ENCODE assay signal across 26 cellular contexts in genomic region chr5:51521583-51521982, GRCh38.
"Had no signal": no experiment of that assay in that cellular context is flagged by ENCODE, and none has a peak within 500 bp of the region (broad histone marks: within the 10 kb centered on the region; RNA-seq: fewer than 3 reads in every experiment).

No MANE protein-coding gene starts in this region.

- H3K4me3 Mint-ChIP-seq: effector memory CD8-positive, alpha-beta T cell; memory B cell; naive B cell; natural killer cell treated with Interleukin-12 subunit alpha and Interleukin-12 subunit beta and Interleukin-15 and Interleukin-18, amount 100 ng/mL, for 72 hours; neural crest cell; stimulated activated effector memory CD8-positive, alpha-beta T cell treated with anti-CD3 and anti-CD28 coated beads, Interleukin-12 subunit alpha, Interleukin-12 subunit beta, amount 100 ng/mL, for 72 hours had no signal

- H3K4me1 Mint-ChIP-seq: memory B cell; naive B cell; neural crest cell; stimulated activated effector memory CD8-positive, alpha-beta T cell treated with anti-CD3 and anti-CD28 coated beads, Interleukin-12 subunit alpha, Interleukin-12 subunit beta, amount 100 ng/mL, for 72 hours had no signal

- H3K27ac ChIP-seq: esophagus squamous epithelium, neutrophil, parathyroid adenoma, right atrium auricular region, stomach, thyroid gland, upper lobe of left lung, uterus had no signal

- H3K27me3 ChIP-seq: esophagus squamous epithelium, neutrophil, right atrium auricular region, stomach, thyroid gland, upper lobe of left lung, uterus had no signal

- H3K4me3 ChIP-seq: esophagus squamous epithelium, lung, mucosa of descending colon, right atrium auricular region, stomach, thyroid gland, upper lobe of left lung, uterus had no signal

- H3K36me3 ChIP-seq: esophagus squamous epithelium, neutrophil, right atrium auricular region, stomach, thyroid gland, upper lobe of left lung, uterus had no signal

- H3K27ac Mint-ChIP-seq: effector memory CD8-positive, alpha-beta T cell; memory B cell; naive B cell; natural killer cell treated with Interleukin-12 subunit alpha and Interleukin-12 subunit beta and Interleukin-15 and Interleukin-18, amount 100 ng/mL, for 72 hours; progenitor cell of endocrine pancreas; stimulated activated effector memory CD8-positive, alpha-beta T cell treated with anti-CD3 and anti-CD28 coated beads, Interleukin-12 subunit alpha, Interleukin-12 subunit beta, amount 100 ng/mL, for 72 hours had no signal

- H3K4me1 ChIP-seq: esophagus squamous epithelium, parathyroid adenoma, right atrium auricular region, stomach, thyroid gland, upper lobe of left lung, uterus had no signal

- H2AFZ ChIP-seq: parathyroid adenoma had no signal

- H3K9ac ChIP-seq: parathyroid adenoma had no signal

- ATAC-seq: effector memory CD8-positive, alpha-beta T cell; left cardiac atrium; left ventricle myocardium superior; mucosa of descending colon; natural killer cell treated with Interleukin-12 subunit alpha and Interleukin-12 subunit beta and Interleukin-15 and Interleukin-18, amount 100 ng/mL, for 72 hours; sciatic nerve; stimulated activated effector memory CD8-positive, alpha-beta T cell treated with anti-CD3 and anti-CD28 coated beads, Interleukin-12 subunit alpha, Interleukin-12 subunit beta, amount 100 ng/mL, for 72 hours had no signal

- H3K36me3 Mint-ChIP-seq: memory B cell; naive B cell; natural killer cell treated with Interleukin-12 subunit alpha and Interleukin-12 subunit beta and Interleukin-15 and Interleukin-18, amount 100 ng/mL, for 72 hours; stimulated activated effector memory CD8-positive, alpha-beta T cell treated with anti-CD3 and anti-CD28 coated beads, Interleukin-12 subunit alpha, Interleukin-12 subunit beta, amount 100 ng/mL, for 72 hours had no signal

- H3K9me3 ChIP-seq: esophagus squamous epithelium, mucosa of descending colon, neutrophil, right atrium auricular region, stomach, thyroid gland, upper lobe of left lung, uterus had no signal

- H3K9me3 Mint-ChIP-seq: effector memory CD8-positive, alpha-beta T cell; naive B cell; natural killer cell treated with Interleukin-12 subunit alpha and Interleukin-12 subunit beta and Interleukin-15 and Interleukin-18, amount 100 ng/mL, for 72 hours; neural crest cell had no signal

- H3K27me3 Mint-ChIP-seq: effector memory CD8-positive, alpha-beta T cell; memory B cell; naive B cell; natural killer cell treated with Interleukin-12 subunit alpha and Interleukin-12 subunit beta and Interleukin-15 and Interleukin-18, amount 100 ng/mL, for 72 hours; progenitor cell of endocrine pancreas had no signal

- DNase-seq: cerebellar nuclear complex; cortex of kidney; effector memory CD8-positive, alpha-beta T cell; erythroblast; esophagus squamous epithelium; left cardiac atrium; left ventricle myocardium superior; mucosa of descending colon; naive B cell; stimulated activated CD4-positive, alpha-beta T cell treated with anti-CD3 and anti-CD28 coated beads, Interleukin-2, amount 100 ng/mL, for 24 hours; stimulated activated CD4-positive, alpha-beta T cell treated with anti-CD3 and anti-CD28 coated beads, Interleukin-4, amount 100 ng/mL, for 24 hours; stimulated activated naive CD4-positive, alpha-beta T cell treated with Interleukin-2 at 50 U/mL for 16 hours; stomach; thyroid gland; upper lobe of left lung; uterus had no signal

- H3K79me2 ChIP-seq: parathyroid adenoma had no signal
